ENCODE assay signal across 14 cellular contexts in the genomic region with DNA sequence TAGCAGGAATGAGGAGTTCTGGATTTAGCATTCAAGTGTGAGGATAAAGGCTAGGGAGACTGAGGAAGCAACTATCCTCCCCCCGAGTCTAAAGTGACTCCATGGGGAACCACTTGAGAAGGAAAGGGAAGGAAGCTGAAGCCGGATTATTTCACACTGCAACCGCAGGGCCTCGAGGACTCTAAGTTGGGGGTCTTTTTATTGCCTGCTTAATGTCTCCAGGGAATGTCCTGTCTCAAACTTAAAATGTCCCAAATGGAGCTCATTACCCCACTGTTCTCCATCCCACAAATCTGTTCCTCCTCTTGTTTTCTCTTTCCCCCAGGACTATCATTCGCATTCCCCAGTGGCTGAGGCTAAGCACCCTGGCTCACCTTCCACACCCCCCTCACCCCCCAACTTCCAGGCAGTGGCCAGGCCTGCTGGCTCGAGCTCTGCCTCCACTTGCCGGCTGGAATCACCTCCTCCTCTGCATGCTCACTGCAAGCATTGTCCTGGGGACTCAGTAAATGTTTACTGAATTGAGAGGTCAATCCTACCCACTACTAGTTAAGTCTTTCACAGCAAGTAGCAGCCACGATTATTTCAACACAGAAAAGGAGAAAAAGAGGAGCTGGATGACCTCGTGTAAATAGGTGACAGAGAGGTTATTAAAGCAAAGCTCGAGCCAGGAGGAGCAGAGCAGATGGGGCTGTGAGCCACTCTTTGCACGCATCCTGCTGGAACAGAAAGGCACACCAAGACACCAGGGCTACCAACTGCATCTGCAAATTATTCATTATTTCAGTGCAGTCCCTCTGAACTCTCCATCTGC. TPM values are rescaled to one million over a fixed set of nuclear protein-coding genes. Genes with fewer than 3 reads are reported as not detected.
A peak's percentile ranks its signal among the peaks of the same experiment; 100 is the strongest.
DNase-seq lines count a peak whose midpoint lies in the region; ATAC-seq and TF ChIP-seq lines count a peak whose summit lies in the region.
"Had no signal": no experiment of that assay in that cellular context is flagged by ENCODE, and none has a peak within 500 bp of the region (broad histone marks: within the 10 kb centered on the region; RNA-seq: fewer than 3 reads in every experiment).

No MANE protein-coding gene starts in this region.

- H3K9me3 ChIP-seq in A673 (ENCODE audit: low read depth, low read length, poor library complexity, severe bottlenecking) (no peaks in the 10 kb centered on the region), right lobe of liver (no peaks in the 10 kb centered on the region)

- no TSS peak for BruUV-seq in A673 (replicated peaks; lab: Mats Ljungman, UMichigan)

- no peak for TF ChIP-seq POLR2A in right lobe of liver (IDR thresholded peaks at IDR 0.05)

- POLR2A ChIA-PET in A673 (lab: Charles Lee; ENCODE audit: low non-redundant PET) = no interaction called here

- no peak overlapping the region for H3K4me3 ChIP-seq in A673 (ENCODE audit: low read depth, low read length, poor library complexity, severe bottlenecking)
- no peak overlapping the region for H3K4me3 ChIP-seq in right lobe of liver

- no peaks in the 10 kb centered on the region for H3K36me3 ChIP-seq in A673 (ENCODE audit: insufficient read depth, low read length, poor library complexity, severe bottlenecking)
- no peaks in the 10 kb centered on the region for H3K36me3 ChIP-seq in right lobe of liver

- ATAC-seq in right lobe of liver (peak; percentile 47 to 66 (median 56)), HG03571 (IDR thresholded peaks at IDR 0.05; ENCODE audit: unreplicated experiment) (no peak)
- ATAC-seq in activated CD4-positive, CD25-positive, alpha-beta regulatory T cell treated with anti-CD3 and anti-CD28 coated beads, Interleukin-2, amount 50 U/mL, for 24 hours = no peak
- ATAC-seq: left colon had no signal

- no peak overlapping the region for H3K27ac ChIP-seq in A673 (ENCODE audit: low read depth, low read length, poor library complexity, severe bottlenecking)
- H3K27ac ChIP-seq in cingulate gyrus (ENCODE audit: low read depth, low read length) = peak overlapping the region; percentile 33
- peak overlapping the region; percentile 73 to 80 (median 78) for H3K27ac ChIP-seq in right lobe of liver

- DNase-seq in A673 (ENCODE audit: low spot score) (peak; percentile 68), NCI-H1694 (lab: John Stamatoyannopoulos, UW) (peak; percentile 60), right lobe of liver (peak; percentile 57 to 73 (median 68)), NCI-H345 (lab: John Stamatoyannopoulos, UW) (no peak), NAMALWA (ENCODE audit: low spot score) (no peak)
- DNase-seq: activated naive CD4-positive, alpha-beta T cell; C1 segment of cervical spinal cord; KG1; left colon; small intestine; stimulated activated naive CD4-positive, alpha-beta T cell had no signal

- WGBS in right lobe of liver (ENCODE audit: insufficient coverage, low coverage, low lambda C conversion rate, missing lambda C conversion rate) = 18% methylated on average over 11 of the region's 11 CpGs

- no peak for TF ChIP-seq CTCF in A673 (conservative IDR thresholded peaks at IDR 0.05; ENCODE audit: low read depth, low read length)
- no peak for TF ChIP-seq CTCF in right lobe of liver (IDR thresholded peaks at IDR 0.05)

- intact Hi-C loops in A673 (cut with micrococcal nuclease; ENCODE audit: unreplicated experiment) = loop anchor here (2.0 kb wide), 1 partner anchor 21 kb away; no protein-coding TSS in a partner anchor
- intact Hi-C loops in right lobe of liver (cut with DNase I) = no loop called here

- H3K27me3 ChIP-seq in A673 (replicated peaks; ENCODE audit: insufficient read depth, low read depth, low read length, poor library complexity) = no peaks in the 10 kb centered on the region
- H3K27me3 ChIP-seq in right lobe of liver = no peaks in the 10 kb centered on the region

- CTCF ChIA-PET in A673 (lab: Charles Lee) = interaction anchor here (1.0 kb wide), 1 partner anchor 100 kb away, joined by 3 read pairs; no protein-coding TSS in a partner anchor

- H3K4me1 ChIP-seq in A673 (ENCODE audit: insufficient read depth, low read length, poor library complexity, severe bottlenecking) (peaks cover 14% of the 10 kb centered on the region), right lobe of liver (peaks cover 2 to 92% (median 40%) of the 10 kb centered on the region in 4 donors)

RNA-seq across cellular contexts. Expression of gene HIPK2, which starts 32.3 kb away (rescaled TPM):
- total RNA-seq in A673 (2021) (30.7 and 32.4 TPM in 2 replicates), right lobe of liver (10 to 100 TPM; 48.5 to 68.0 (median 59.6) TPM)

Comparison
In these comparisons a context has a peak if more than half of its experiments do, and no peak if none do; other contexts are left out.
1. DNase-seq: peak in A673 (single experiment), NCI-H1694 (single experiment) and right lobe of liver (3 of 3); none in NCI-H345 (single experiment) and NAMALWA (single experiment).
2. ATAC-seq: peak in right lobe of liver (4 of 4); none in HG03571 (single experiment) and activated CD4-positive, CD25-positive, alpha-beta regulatory T cell treated with anti-CD3 and anti-CD28 coated beads, Interleukin-2, amount 50 U/mL, for 24 hours (0 of 2).